Comparison of ENCODE assay signal across 1 cellular context in genomic region chr2:16647992-16648617, GRCh38.
TF ChIP-seq lines count a peak whose summit lies in the region.

No MANE protein-coding gene starts in this region.

TF ChIP-seq in K562, 482 proteins besides CTCF, POLR2A, EP300 and RAD21 (continued from another document):
- TF ChIP-seq, protein P1, sequence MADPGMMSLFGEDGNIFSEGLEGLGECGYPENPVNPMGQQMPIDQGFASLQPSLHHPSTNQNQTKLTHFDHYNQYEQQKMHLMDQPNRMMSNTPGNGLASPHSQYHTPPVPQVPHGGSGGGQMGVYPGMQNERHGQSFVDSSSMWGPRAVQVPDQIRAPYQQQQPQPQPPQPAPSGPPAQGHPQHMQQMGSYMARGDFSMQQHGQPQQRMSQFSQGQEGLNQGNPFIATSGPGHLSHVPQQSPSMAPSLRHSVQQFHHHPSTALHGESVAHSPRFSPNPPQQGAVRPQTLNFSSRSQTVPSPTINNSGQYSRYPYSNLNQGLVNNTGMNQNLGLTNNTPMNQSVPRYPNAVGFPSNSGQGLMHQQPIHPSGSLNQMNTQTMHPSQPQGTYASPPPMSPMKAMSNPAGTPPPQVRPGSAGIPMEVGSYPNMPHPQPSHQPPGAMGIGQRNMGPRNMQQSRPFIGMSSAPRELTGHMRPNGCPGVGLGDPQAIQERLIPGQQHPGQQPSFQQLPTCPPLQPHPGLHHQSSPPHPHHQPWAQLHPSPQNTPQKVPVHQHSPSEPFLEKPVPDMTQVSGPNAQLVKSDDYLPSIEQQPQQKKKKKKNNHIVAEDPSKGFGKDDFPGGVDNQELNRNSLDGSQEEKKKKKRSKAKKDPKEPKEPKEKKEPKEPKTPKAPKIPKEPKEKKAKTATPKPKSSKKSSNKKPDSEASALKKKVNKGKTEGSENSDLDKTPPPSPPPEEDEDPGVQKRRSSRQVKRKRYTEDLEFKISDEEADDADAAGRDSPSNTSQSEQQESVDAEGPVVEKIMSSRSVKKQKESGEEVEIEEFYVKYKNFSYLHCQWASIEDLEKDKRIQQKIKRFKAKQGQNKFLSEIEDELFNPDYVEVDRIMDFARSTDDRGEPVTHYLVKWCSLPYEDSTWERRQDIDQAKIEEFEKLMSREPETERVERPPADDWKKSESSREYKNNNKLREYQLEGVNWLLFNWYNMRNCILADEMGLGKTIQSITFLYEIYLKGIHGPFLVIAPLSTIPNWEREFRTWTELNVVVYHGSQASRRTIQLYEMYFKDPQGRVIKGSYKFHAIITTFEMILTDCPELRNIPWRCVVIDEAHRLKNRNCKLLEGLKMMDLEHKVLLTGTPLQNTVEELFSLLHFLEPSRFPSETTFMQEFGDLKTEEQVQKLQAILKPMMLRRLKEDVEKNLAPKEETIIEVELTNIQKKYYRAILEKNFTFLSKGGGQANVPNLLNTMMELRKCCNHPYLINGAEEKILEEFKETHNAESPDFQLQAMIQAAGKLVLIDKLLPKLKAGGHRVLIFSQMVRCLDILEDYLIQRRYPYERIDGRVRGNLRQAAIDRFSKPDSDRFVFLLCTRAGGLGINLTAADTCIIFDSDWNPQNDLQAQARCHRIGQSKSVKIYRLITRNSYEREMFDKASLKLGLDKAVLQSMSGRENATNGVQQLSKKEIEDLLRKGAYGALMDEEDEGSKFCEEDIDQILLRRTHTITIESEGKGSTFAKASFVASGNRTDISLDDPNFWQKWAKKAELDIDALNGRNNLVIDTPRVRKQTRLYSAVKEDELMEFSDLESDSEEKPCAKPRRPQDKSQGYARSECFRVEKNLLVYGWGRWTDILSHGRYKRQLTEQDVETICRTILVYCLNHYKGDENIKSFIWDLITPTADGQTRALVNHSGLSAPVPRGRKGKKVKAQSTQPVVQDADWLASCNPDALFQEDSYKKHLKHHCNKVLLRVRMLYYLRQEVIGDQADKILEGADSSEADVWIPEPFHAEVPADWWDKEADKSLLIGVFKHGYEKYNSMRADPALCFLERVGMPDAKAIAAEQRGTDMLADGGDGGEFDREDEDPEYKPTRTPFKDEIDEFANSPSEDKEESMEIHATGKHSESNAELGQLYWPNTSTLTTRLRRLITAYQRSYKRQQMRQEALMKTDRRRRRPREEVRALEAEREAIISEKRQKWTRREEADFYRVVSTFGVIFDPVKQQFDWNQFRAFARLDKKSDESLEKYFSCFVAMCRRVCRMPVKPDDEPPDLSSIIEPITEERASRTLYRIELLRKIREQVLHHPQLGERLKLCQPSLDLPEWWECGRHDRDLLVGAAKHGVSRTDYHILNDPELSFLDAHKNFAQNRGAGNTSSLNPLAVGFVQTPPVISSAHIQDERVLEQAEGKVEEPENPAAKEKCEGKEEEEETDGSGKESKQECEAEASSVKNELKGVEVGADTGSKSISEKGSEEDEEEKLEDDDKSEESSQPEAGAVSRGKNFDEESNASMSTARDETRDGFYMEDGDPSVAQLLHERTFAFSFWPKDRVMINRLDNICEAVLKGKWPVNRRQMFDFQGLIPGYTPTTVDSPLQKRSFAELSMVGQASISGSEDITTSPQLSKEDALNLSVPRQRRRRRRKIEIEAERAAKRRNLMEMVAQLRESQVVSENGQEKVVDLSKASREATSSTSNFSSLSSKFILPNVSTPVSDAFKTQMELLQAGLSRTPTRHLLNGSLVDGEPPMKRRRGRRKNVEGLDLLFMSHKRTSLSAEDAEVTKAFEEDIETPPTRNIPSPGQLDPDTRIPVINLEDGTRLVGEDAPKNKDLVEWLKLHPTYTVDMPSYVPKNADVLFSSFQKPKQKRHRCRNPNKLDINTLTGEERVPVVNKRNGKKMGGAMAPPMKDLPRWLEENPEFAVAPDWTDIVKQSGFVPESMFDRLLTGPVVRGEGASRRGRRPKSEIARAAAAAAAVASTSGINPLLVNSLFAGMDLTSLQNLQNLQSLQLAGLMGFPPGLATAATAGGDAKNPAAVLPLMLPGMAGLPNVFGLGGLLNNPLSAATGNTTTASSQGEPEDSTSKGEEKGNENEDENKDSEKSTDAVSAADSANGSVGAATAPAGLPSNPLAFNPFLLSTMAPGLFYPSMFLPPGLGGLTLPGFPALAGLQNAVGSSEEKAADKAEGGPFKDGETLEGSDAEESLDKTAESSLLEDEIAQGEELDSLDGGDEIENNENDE (IDR thresholded peaks at IDR 0.05; ENCODE audit: low read depth, low read length), result no peak
- TF ChIP-seq CBX1 (IDR thresholded peaks at IDR 0.05; ENCODE audit: low read depth), result 0 out of 2 replicates have a peak, but pooled peaks have one; percentile 68
- TF ChIP-seq MAFF (IDR thresholded peaks at IDR 0.05; ENCODE audit: low read length), result no peak
- TF ChIP-seq FOSL1 (tag; conservative IDR thresholded peaks at IDR 0.05), result 0 out of 2 replicates have a peak, but pooled peaks have one; percentile 21
- TF ChIP-seq FOXK2 (conservative IDR thresholded peaks at IDR 0.05 in 1 of 2, IDR thresholded peaks at IDR 0.05 in 1 of 2; ENCODE audit: low read depth in 2 of 2), result 0 out of 4 replicates have a peak, but pooled peaks have one; percentile 23 to 31
- TF ChIP-seq ZNF197 (CRISPR knock-in tag; IDR thresholded peaks at IDR 0.05; ENCODE audit: low read depth), result no peak
- TF ChIP-seq ZNF778 (CRISPR knock-in tag; IDR thresholded peaks at IDR 0.05), result no peak
- TF ChIP-seq ZNF395 (CRISPR knock-in tag; IDR thresholded peaks at IDR 0.05), result 0 out of 2 replicates have a peak, but pooled peaks have one; percentile 43
- 0 out of 2 replicates have a peak, but pooled peaks have one; percentile 37 for TF ChIP-seq FOXP1 (CRISPR knock-in tag; IDR thresholded peaks at IDR 0.05)
- TF ChIP-seq DACH1 (IDR thresholded peaks at IDR 0.05; ENCODE audit: partially characterized antibody), result peak; percentile 67
- TF ChIP-seq FOXJ2 (tag; IDR thresholded peaks at IDR 0.05), result peak; percentile 96
- 0 out of 2 replicates have a peak, but pooled peaks have one; percentile 5 for TF ChIP-seq SMAD4 (CRISPR knock-in tag; conservative IDR thresholded peaks at IDR 0.05)
- TF ChIP-seq SMARCA5 (IDR thresholded peaks at IDR 0.05), result peak; percentile 55; the same call in 1 of the 2 replicates
- TF ChIP-seq KDM1A (IDR thresholded peaks at IDR 0.05), result 0 out of 4 replicates have a peak, but pooled peaks have one; percentile 26 to 35
- TF ChIP-seq HDAC2 (IDR thresholded peaks at IDR 0.05), result peak; percentile 66; the same call in 1 of the 2 replicates
- no peak for TF ChIP-seq ZNF436 (CRISPR knock-in tag; IDR thresholded peaks at IDR 0.05)
- no peak for TF ChIP-seq NCOA2 (IDR thresholded peaks at IDR 0.05; ENCODE audit: partially characterized antibody in 2 of 2)
- TF ChIP-seq YBX1 (IDR thresholded peaks at IDR 0.05), result no peak
- no peak for TF ChIP-seq BRD4 (IDR thresholded peaks at IDR 0.05)
- no peak for TF ChIP-seq FOXJ3 (CRISPR knock-in tag; IDR thresholded peaks at IDR 0.05)
